9 cellular contexts compared by ENCODE assay signal in the genomic region with DNA sequence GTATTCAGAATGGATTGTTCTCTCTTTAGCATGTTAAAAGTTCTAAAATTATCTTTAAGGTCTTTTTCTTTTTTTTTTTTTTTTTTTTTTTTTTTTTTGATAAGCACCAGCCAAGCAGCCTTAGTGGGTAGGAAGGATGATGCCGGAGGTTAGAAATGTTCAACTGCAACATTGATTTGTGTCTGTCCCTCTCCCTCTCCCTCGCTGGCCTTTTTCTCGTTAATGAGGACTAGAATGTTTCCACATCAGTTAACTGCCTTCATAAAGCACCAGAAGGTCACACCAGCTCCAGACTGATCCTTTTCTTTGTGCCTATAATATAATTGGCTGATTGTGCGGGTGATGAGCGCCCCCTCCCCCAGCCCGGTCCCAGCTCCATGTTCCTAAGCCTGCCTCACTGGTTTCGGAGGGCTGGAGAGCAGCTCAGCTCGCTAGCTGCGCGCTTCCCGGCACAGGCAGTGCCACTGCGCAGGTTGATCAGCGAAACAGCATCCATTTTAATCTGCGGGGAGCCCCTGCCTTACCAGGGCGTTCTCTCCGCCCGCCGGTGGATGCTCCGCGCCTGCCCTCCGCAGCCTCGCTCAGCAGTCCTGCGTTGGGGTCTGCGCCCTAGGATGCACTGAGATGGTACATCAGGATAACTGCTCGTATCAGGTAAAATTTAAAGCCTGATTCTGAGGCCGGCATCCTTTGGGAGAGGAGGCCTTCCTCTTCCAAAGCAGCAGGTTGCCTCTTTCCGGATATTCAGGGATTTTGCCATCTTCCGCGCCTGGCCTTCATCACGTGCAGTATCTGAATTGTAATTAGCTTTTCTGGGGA. TPM values are rescaled to one million over a fixed set of nuclear protein-coding genes. Genes with fewer than 3 reads are reported as not detected.
DNase-seq lines count a peak whose midpoint lies in the region; ATAC-seq, FAIRE-seq and TF ChIP-seq lines count a peak whose summit lies in the region.
"Had no signal": no experiment of that assay in that cellular context is flagged by ENCODE, and none has a peak within 500 bp of the region (broad histone marks: within the 10 kb centered on the region; RNA-seq: fewer than 3 reads in every experiment).

SCHIP1 (plus strand) TSS at position 301 of the 819 bp plus-strand sequence.

- FAIRE-seq in H54 (lab: Jason Lieb, UNC), result no peak

- H3K36me3 ChIP-seq in SK-N-SH (replicated peaks in 1 of 2; ENCODE audit: control insufficient read depth in 1 of 2, insufficient read depth in 2 of 2, low read length in 1 of 2) (no peaks in the 10 kb centered on the region), heart left ventricle (no peaks in the 10 kb centered on the region), mucosa of descending colon (ENCODE audit: low read depth) (no peaks in the 10 kb centered on the region)

- POLR2A ChIA-PET in SK-N-SH (lab: Yijun Ruan, JAX), result interaction anchor here (0.7 to 4.9 kb wide), 12 partner anchors 9 to 151 kb away, joined by 3 to 34 read pairs (median 6); no protein-coding TSS in a partner anchor

- H3K4me1 ChIP-seq in SK-N-SH (ENCODE audit: control insufficient read depth in 1 of 2, insufficient read depth in 2 of 2, low read depth in 1 of 2, low read length in 1 of 2), result peaks cover 21 to 31% of the 10 kb centered on the region in 2 experiments; a peak in 3 of 4 replicates
- peaks cover 9 to 72% (median 46%) of the 10 kb centered on the region in 12 donors for H3K4me1 ChIP-seq in heart left ventricle
- H3K4me1 ChIP-seq in mucosa of descending colon (ENCODE audit: low read depth), result no peaks in the 10 kb centered on the region

- peaks cover 24% of the 10 kb centered on the region for H3F3A ChIP-seq in SK-N-SH (replicated peaks; ENCODE audit: insufficient read depth)

- H3K27ac ChIP-seq in SK-N-SH (ENCODE audit: low read depth in 2 of 2, low read length in 1 of 2) (peak within 1 kb of the TSS; percentile 47 to 99; a peak in 3 of 4 replicates), heart left ventricle (peak within 1 kb of the TSS; percentile 44 to 84 (median 75))

- H3K79me2 ChIP-seq in SK-N-SH (ENCODE audit: insufficient read depth), result peaks cover 89% of the 10 kb centered on the region

- H3K27me3 ChIP-seq in SK-N-SH (ENCODE audit: insufficient read depth) (no peaks in the 10 kb centered on the region), heart left ventricle (no peaks in the 10 kb centered on the region)

- peak in 1 of 2 experiments; percentile 45; a peak in 1 of 4 replicates for TF ChIP-seq EP300 in SK-N-SH (IDR thresholded peaks at IDR 0.05; ENCODE audit: borderline replicate concordance in 1 of 2, low read depth in 1 of 2, low read length in 1 of 2)

- H3K9me3 ChIP-seq in SK-N-SH (no peaks in the 10 kb centered on the region), heart left ventricle (no peaks in the 10 kb centered on the region), mucosa of descending colon (no peaks in the 10 kb centered on the region)

- peak within 1 kb of the TSS; percentile 61 for H2AFZ ChIP-seq in SK-N-SH (ENCODE audit: low read depth)

- ATAC-seq in heart left ventricle (peak; percentile 58 to 78 (median 64)), mucosa of descending colon (no peak)

- CTCF ChIA-PET in SK-N-SH (lab: Yijun Ruan, JAX), result interaction anchor here (0.7 to 5.6 kb wide), 15 partner anchors 10 to 166 kb away, joined by 3 to 49 read pairs (median 9); partner anchors contain the start of gene IL12A

- peak within 1 kb of the TSS; percentile 64 for H3K9ac ChIP-seq in SK-N-SH

- H4K20me1 ChIP-seq in SK-N-SH (ENCODE audit: insufficient read depth), result 0 out of 2 replicates have a peak, but pooled peaks cover 5% of the 10 kb centered on the region

- H3K9me2 ChIP-seq in SK-N-SH, result no peaks in the 10 kb centered on the region

- no peak for TF ChIP-seq POLR2A in heart left ventricle (IDR thresholded peaks at IDR 0.05)
- TF ChIP-seq POLR2A in H54 (IDR thresholded peaks at IDR 0.05; ENCODE audit: low read depth, low read length), result no peak

- intact Hi-C loops in heart left ventricle (cut with DNase I) (loop anchor here in 2 of 10 donors (5.0 to 10.0 kb wide), 2 partner anchors 45 to 48 kb away; no protein-coding TSS in a partner anchor), mucosa of descending colon (cut with DNase I, micrococcal nuclease) (no loop called here)

- H3K4me3 ChIP-seq in SK-N-SH (ENCODE audit: low read depth in 2 of 2, low read length in 1 of 2), result peak within 1 kb of the TSS; percentile 65 to 67
- peak within 1 kb of the TSS; percentile 9 to 60 (median 48) for H3K4me3 ChIP-seq in heart left ventricle
- H3K4me3 ChIP-seq in mucosa of descending colon, result no peak within 1 kb of the TSS

- peak within 1 kb of the TSS; percentile 88 for H3K4me2 ChIP-seq in SK-N-SH

- peak; percentile 39 for TF ChIP-seq RAD21 in SK-N-SH (IDR thresholded peaks at IDR 0.05; ENCODE audit: low read length)

- peak; percentile 2 for DNase-seq in stimulated activated CD4-positive, alpha-beta T cell treated with anti-CD3 and anti-CD28 coated beads, Interleukin-4, amount 100 ng/mL, for 1 hour
- DNase-seq in stimulated activated CD4-positive, alpha-beta T cell treated with anti-CD3 and anti-CD28 coated beads, Interleukin-4, amount 100 ng/mL, for 24 hours, result no peak
- DNase-seq in SK-N-SH (peak; percentile 81), heart left ventricle (peak in 4 of 5 donors; percentile 35 to 69 (median 44)), pons (ENCODE audit: low spot score) (peak; percentile 94), H54 (ENCODE audit: insufficient read length, low spot score) (no peak), activated gamma-delta T cell (lab: John Stamatoyannopoulos, UW) (no peak), mucosa of descending colon (no peak)
- DNase-seq: CD4-positive, CD25-positive, alpha-beta regulatory T cell had no signal

- no peak for TF ChIP-seq CTCF in SK-N-SH (IDR thresholded peaks at IDR 0.05)
- no peak for TF ChIP-seq CTCF in heart left ventricle (IDR thresholded peaks at IDR 0.05)
- no peak for TF ChIP-seq CTCF in mucosa of descending colon (IDR thresholded peaks at IDR 0.05)

- WGBS in SK-N-SH (ENCODE audit: low lambda C conversion rate), result 27% methylated on average over 11 of the region's 30 CpGs
- 30 to 39% (median 33%) methylated on average over 23 to 30 of the region's 30 CpGs for WGBS in heart left ventricle, 4 donors

TF ChIP-seq in SK-N-SH, 30 proteins besides CTCF, POLR2A, EP300 and RAD21 (continues in another document):
- peak; percentile 50; the same call in 1 of the 2 replicates for TF ChIP-seq RCOR1 (IDR thresholded peaks at IDR 0.05; ENCODE audit: low read length)
- TF ChIP-seq TCF12 (IDR thresholded peaks at IDR 0.05), result no peak
- no peak for TF ChIP-seq EZH2phosphoT487 (IDR thresholded peaks at IDR 0.05; ENCODE audit: borderline replicate concordance, low read depth)
- no peak for TF ChIP-seq RFX5 (IDR thresholded peaks at IDR 0.05; ENCODE audit: low read length)
- TF ChIP-seq, protein P1, sequence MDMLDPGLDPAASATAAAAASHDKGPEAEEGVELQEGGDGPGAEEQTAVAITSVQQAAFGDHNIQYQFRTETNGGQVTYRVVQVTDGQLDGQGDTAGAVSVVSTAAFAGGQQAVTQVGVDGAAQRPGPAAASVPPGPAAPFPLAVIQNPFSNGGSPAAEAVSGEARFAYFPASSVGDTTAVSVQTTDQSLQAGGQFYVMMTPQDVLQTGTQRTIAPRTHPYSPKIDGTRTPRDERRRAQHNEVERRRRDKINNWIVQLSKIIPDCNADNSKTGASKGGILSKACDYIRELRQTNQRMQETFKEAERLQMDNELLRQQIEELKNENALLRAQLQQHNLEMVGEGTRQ (IDR thresholded peaks at IDR 0.05; ENCODE audit: borderline replicate concordance, low read depth, low read length), result no peak
- no peak for TF ChIP-seq NFIC (IDR thresholded peaks at IDR 0.05; ENCODE audit: borderline replicate concordance)
- no peak for TF ChIP-seq RXRA (IDR thresholded peaks at IDR 0.05; ENCODE audit: borderline replicate concordance, low read depth)
- peak; percentile 81 for TF ChIP-seq CHD2 (IDR thresholded peaks at IDR 0.05; ENCODE audit: low read length, partially characterized antibody)
- peak; percentile 83 for TF ChIP-seq MXI1 (IDR thresholded peaks at IDR 0.05; ENCODE audit: low read depth, low read length)
- TF ChIP-seq TEAD4 (IDR thresholded peaks at IDR 0.05; ENCODE audit: borderline replicate concordance, insufficient read depth), result no peak
- TF ChIP-seq, protein P2, sequence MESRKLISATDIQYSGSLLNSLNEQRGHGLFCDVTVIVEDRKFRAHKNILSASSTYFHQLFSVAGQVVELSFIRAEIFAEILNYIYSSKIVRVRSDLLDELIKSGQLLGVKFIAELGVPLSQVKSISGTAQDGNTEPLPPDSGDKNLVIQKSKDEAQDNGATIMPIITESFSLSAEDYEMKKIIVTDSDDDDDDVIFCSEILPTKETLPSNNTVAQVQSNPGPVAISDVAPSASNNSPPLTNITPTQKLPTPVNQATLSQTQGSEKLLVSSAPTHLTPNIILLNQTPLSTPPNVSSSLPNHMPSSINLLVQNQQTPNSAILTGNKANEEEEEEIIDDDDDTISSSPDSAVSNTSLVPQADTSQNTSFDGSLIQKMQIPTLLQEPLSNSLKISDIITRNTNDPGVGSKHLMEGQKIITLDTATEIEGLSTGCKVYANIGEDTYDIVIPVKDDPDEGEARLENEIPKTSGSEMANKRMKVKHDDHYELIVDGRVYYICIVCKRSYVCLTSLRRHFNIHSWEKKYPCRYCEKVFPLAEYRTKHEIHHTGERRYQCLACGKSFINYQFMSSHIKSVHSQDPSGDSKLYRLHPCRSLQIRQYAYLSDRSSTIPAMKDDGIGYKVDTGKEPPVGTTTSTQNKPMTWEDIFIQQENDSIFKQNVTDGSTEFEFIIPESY (IDR thresholded peaks at IDR 0.05; ENCODE audit: borderline replicate concordance, low read depth), result no peak
- TF ChIP-seq, protein P3, sequence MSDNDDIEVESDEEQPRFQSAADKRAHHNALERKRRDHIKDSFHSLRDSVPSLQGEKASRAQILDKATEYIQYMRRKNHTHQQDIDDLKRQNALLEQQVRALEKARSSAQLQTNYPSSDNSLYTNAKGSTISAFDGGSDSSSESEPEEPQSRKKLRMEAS (IDR thresholded peaks at IDR 0.05; ENCODE audit: low read depth), result peak; percentile 48; the same call in 1 of the 2 replicates
- no peak for TF ChIP-seq GABPA (IDR thresholded peaks at IDR 0.05; ENCODE audit: low read depth)

RNA-seq across cellular contexts. Expression of gene SCHIP1, which starts in this region (rescaled TPM):
- polyA plus RNA-seq in SK-N-SH (2012; rRNA removed) (13.0 and 18.1 TPM in 2 replicates), heart left ventricle (100 to 1,000 TPM in 1 of 2 donors, 10 to 100 TPM in 1; 23.8 to 100 TPM)
- 17.4 and 22.1 TPM in 2 replicates for polyA plus RNA-seq in SK-N-SH (2012; cell fraction: cytosol; rRNA removed)
- polyA plus RNA-seq in SK-N-SH (2012; cell fraction: nucleus; rRNA removed), result 13.8 and 25.4 TPM in 2 replicates
- total RNA-seq in heart left ventricle (100 to 1,000 TPM in 1 of 9 donors, 10 to 100 TPM in 8; 38.8 to 137 (median 49.9) TPM), mucosa of descending colon (10 to 100 TPM in 1 of 3 donors, 1 to 10 TPM in 2; 1.1 to 11.6 (median 1.7) TPM)
- total RNA-seq: CD4-positive, CD25-positive, alpha-beta regulatory T cell had no signal
- polyA plus RNA-seq: CD4-positive, CD25-positive, alpha-beta regulatory T cell had no signal

Comparison
In these comparisons a context has a peak if more than half of its experiments do, and no peak if none do; other contexts are left out.
1. DNase-seq: peak in stimulated activated CD4-positive, alpha-beta T cell treated with anti-CD3 and anti-CD28 coated beads, Interleukin-4, amount 100 ng/mL, for 1 hour (single experiment), SK-N-SH (single experiment), heart left ventricle (4 of 5) and pons (single experiment); none in stimulated activated CD4-positive, alpha-beta T cell treated with anti-CD3 and anti-CD28 coated beads, Interleukin-4, amount 100 ng/mL, for 24 hours (single experiment), H54 (single experiment), activated gamma-delta T cell (single experiment) and mucosa of descending colon (0 of 3).